ENCODE assay signal across 8 cellular contexts in the genomic region with DNA sequence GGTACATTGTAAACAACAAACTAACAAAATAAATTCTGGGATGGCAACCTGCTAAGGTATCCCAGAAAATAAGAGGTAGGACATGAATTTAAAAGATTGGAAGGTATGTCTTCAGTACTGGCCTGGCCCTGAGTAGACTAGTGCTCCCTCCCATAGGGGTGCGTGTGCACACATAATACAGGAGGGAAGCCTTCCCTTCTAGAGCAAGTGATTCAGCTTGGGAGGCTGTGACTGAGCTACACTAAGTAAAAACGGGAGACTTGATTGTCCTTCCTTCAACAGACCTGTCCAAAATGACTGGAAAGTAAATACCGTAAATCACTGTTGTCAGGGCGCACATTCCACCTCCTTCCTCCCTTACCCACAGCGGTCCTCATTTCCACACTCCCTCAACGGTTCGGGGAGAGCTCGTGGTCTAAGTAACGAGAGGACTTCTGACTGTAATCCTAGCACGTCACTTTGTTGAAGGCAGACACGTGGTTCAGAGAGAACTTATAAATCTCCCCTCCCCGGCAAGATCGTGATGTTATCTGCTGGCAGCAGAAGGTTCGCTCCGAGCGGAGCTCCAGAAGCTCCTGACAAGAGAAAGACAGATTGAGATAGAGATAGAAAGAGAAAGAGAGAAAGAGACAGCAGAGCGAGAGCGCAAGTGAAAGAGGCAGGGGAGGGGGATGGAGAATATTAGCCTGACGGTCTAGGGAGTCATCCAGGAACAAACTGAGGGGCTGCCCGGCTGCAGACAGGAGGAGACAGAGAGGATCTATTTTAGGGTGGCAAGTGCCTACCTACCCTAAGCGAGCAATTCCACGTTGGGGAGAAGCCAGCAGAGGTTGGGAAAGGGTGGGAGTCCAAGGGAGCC. TPM values are rescaled to one million over a fixed set of nuclear protein-coding genes. Genes with fewer than 3 reads are reported as not detected.
DNase-seq lines count a peak whose midpoint lies in the region; ATAC-seq and TF ChIP-seq lines count a peak whose summit lies in the region.

A gene (plus strand): TSS at position 523 of the 859 bp plus-strand sequence. CDS start 1,366 bp downstream, outside the sequence.

- peak within 1 kb of the TSS; percentile 97 for H3K4me2 ChIP-seq in parathyroid adenoma (ENCODE audit: low read length)

- H3K9me3 ChIP-seq in left ventricle myocardium inferior (replicated peaks) (no peaks in the 10 kb centered on the region), parathyroid adenoma (ENCODE audit: control insufficient read depth, low read length) (no peaks in the 10 kb centered on the region)

- H3K4me3 ChIP-seq in left ventricle myocardium inferior: peak within 1 kb of the TSS; percentile 82
- H3K4me3 ChIP-seq in parathyroid adenoma (ENCODE audit: low read depth, low read length): peak within 1 kb of the TSS; percentile 68

- H3K79me2 ChIP-seq in parathyroid adenoma: no peaks in the 10 kb centered on the region

- no peaks in the 10 kb centered on the region for H3K36me3 ChIP-seq in left ventricle myocardium inferior
- no peaks in the 10 kb centered on the region for H3K36me3 ChIP-seq in parathyroid adenoma (ENCODE audit: control insufficient read depth, insufficient read depth, low read length)

- peak within 1 kb of the TSS; percentile 84 for H2AFZ ChIP-seq in parathyroid adenoma

- H3K9ac ChIP-seq in parathyroid adenoma: no peak within 1 kb of the TSS

- TF ChIP-seq CTCF in left ventricle myocardium inferior (IDR thresholded peaks at IDR 0.05; ENCODE audit: borderline replicate concordance): peak; percentile 31
- TF ChIP-seq CTCF in parathyroid adenoma (IDR thresholded peaks at IDR 0.05): no peak

- peak; percentile 46 for ATAC-seq in GM18502 (IDR thresholded peaks at IDR 0.05; ENCODE audit: poor library complexity, unreplicated experiment)
- peak; percentile 30 for ATAC-seq in HG02885 (IDR thresholded peaks at IDR 0.05; ENCODE audit: poor library complexity, unreplicated experiment)

- peaks cover 50% of the 10 kb centered on the region for H3K4me1 ChIP-seq in left ventricle myocardium inferior
- H3K4me1 ChIP-seq in parathyroid adenoma: no peaks in the 10 kb centered on the region

- H3K27ac ChIP-seq in left ventricle myocardium inferior (replicated peaks) (peak within 1 kb of the TSS; percentile 85), parathyroid adenoma (peak within 1 kb of the TSS; percentile 24)

- H3K27me3 ChIP-seq in left ventricle myocardium inferior (ENCODE audit: low read depth) (no peaks in the 10 kb centered on the region), parathyroid adenoma (ENCODE audit: control insufficient read depth, insufficient read depth, low read length) (no peaks in the 10 kb centered on the region)

- intact Hi-C loops in left ventricle myocardium inferior (cut with micrococcal nuclease): no loop called here

- DNase-seq in AG08395 (ENCODE audit: low spot score): peak; percentile 46
- DNase-seq in NCI-H2227 (lab: John Stamatoyannopoulos, UW; ENCODE audit: unreplicated experiment): peak; percentile 54
- peak in 29 of 56 donors; percentile 16 to 76 (median 47) for DNase-seq in amygdala (lab: John Stamatoyannopoulos, UW)
- DNase-seq in left ventricle myocardium inferior: no peak
- DNase-seq in NCI-H2196 treated with DMSO at 0.1 percent for 48 hours (lab: John Stamatoyannopoulos, UW; ENCODE audit: unreplicated experiment): no peak

RNA-seq across cellular contexts. Expression of the gene that starts here (rescaled TPM):
- total RNA-seq in left ventricle myocardium inferior: 4.4 TPM

Comparison
In these comparisons a context has a peak if more than half of its experiments do, and no peak if none do; other contexts are left out.
1. DNase-seq: peak in AG08395 (single experiment), NCI-H2227 (single experiment) and amygdala (29 of 56); none in left ventricle myocardium inferior (single experiment) and NCI-H2196 treated with DMSO at 0.1 percent for 48 hours (single experiment).